ENCODE assay signal across 17 cellular contexts in the genomic region with DNA sequence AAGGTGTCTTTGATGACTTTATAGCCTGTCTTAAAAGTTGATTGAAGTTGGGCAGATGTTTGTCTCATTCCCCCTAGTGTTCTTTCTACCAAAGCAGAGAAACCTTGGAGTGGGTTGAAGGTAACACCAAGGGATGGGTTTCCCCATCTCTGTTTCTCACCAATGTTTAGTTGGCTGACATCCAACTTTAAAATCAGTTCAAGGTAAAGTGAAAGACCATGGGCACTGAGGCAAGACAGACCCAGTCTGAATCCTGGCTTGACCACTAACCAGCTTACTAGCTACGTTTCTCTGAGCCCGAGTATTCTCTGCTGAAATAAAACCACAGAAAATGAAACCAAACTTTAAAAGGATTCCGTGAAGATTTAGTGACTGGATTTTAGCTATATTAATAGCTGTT.
DNase-seq lines count a peak whose midpoint lies in the region; ATAC-seq lines count a peak whose summit lies in the region.
"Had no signal": no experiment of that assay in that cellular context is flagged by ENCODE, and none has a peak within 500 bp of the region (broad histone marks: within the 10 kb centered on the region; RNA-seq: fewer than 3 reads in every experiment).

No MANE protein-coding gene starts in this region.

- H3K4me1 ChIP-seq in BLaER1, result peaks cover 27% of the 10 kb centered on the region
- H3K4me1 ChIP-seq: gastroesophageal sphincter, lower lobe of right lung, prostate gland had no signal

- no peaks in the 10 kb centered on the region for H3K27me3 ChIP-seq in BLaER1
- H3K27me3 ChIP-seq: gastroesophageal sphincter, spleen had no signal

- H3K36me3 ChIP-seq in BLaER1, result peaks cover 63% of the 10 kb centered on the region
- H3K36me3 ChIP-seq: prostate gland had no signal

- peak overlapping the region; percentile 54 for H3K4me2 ChIP-seq in BLaER1

- no peaks in the 10 kb centered on the region for H3K4me1 Mint-ChIP-seq in activated T-helper 17 cell treated with anti-CD3 and anti-CD28 coated beads, Interleukin-2, amount 50 U/mL, for 72 hours
- H3K4me1 Mint-ChIP-seq in activated T-cell treated with anti-CD3 and anti-CD28 coated beads, Interleukin-2, amount 50 U/mL, for 72 hours (ENCODE audit: low read depth), result no peaks in the 10 kb centered on the region

- no peak overlapping the region for H3K4me3 Mint-ChIP-seq in activated T-helper 17 cell treated with anti-CD3 and anti-CD28 coated beads, Interleukin-2, amount 50 U/mL, for 72 hours
- no peak overlapping the region for H3K4me3 Mint-ChIP-seq in activated T-cell treated with anti-CD3 and anti-CD28 coated beads, Interleukin-2, amount 50 U/mL, for 72 hours
- H3K4me3 Mint-ChIP-seq: CD14-positive monocyte had no signal

- no peak overlapping the region for H3K4me3 ChIP-seq in BLaER1
- H3K4me3 ChIP-seq: gastroesophageal sphincter, lower lobe of right lung, prostate gland, spleen had no signal

- H3K36me3 Mint-ChIP-seq in activated T-helper 17 cell treated with anti-CD3 and anti-CD28 coated beads, Interleukin-2, amount 50 U/mL, for 72 hours (ENCODE audit: low read depth), result peaks cover 52% of the 10 kb centered on the region
- H3K36me3 Mint-ChIP-seq in activated T-cell treated with anti-CD3 and anti-CD28 coated beads, Interleukin-2, amount 50 U/mL, for 72 hours (ENCODE audit: insufficient read depth in 2 of 2), result peaks cover 5 to 7% of the 10 kb centered on the region in 2 donors

- no peaks in the 10 kb centered on the region for H3K9me3 Mint-ChIP-seq in activated T-helper 17 cell treated with anti-CD3 and anti-CD28 coated beads, Interleukin-2, amount 50 U/mL, for 72 hours
- H3K9me3 Mint-ChIP-seq in activated T-cell treated with anti-CD3 and anti-CD28 coated beads, Interleukin-2, amount 50 U/mL, for 72 hours, result peaks cover 0 to 9% of the 10 kb centered on the region in 2 donors

- H3K27ac Mint-ChIP-seq in activated T-helper 17 cell treated with anti-CD3 and anti-CD28 coated beads, Interleukin-2, amount 50 U/mL, for 72 hours, result no peak overlapping the region
- H3K27ac Mint-ChIP-seq in activated T-cell treated with anti-CD3 and anti-CD28 coated beads, Interleukin-2, amount 50 U/mL, for 72 hours, result no peak overlapping the region
- H3K27ac Mint-ChIP-seq: CD14-positive monocyte had no signal

- H3K27me3 Mint-ChIP-seq in activated T-helper 17 cell treated with anti-CD3 and anti-CD28 coated beads, Interleukin-2, amount 50 U/mL, for 72 hours, result no peaks in the 10 kb centered on the region
- H3K27me3 Mint-ChIP-seq in activated T-cell treated with anti-CD3 and anti-CD28 coated beads, Interleukin-2, amount 50 U/mL, for 72 hours (ENCODE audit: low read depth), result no peaks in the 10 kb centered on the region
- H3K27me3 Mint-ChIP-seq: naive B cell had no signal

- DNase-seq in NAMALWA (ENCODE audit: low spot score) (no peak), hypothalamus (lab: John Stamatoyannopoulos, UW) (no peak)
- no peak for DNase-seq in activated T-cell treated with anti-CD3 and anti-CD28 coated beads, Interleukin-2, amount 50 U/mL, for 72 hours
- DNase-seq: lower lobe of right lung, naive B cell, NCI-H2029, spleen, SW 1271 had no signal

- no peak overlapping the region for H3K9ac ChIP-seq in BLaER1

- H3K9me3 ChIP-seq in BLaER1, result peaks cover 13% of the 10 kb centered on the region
- H3K9me3 ChIP-seq: gastroesophageal sphincter, lower lobe of right lung, prostate gland, spleen had no signal

- H3K27ac ChIP-seq in BLaER1, result no peak overlapping the region
- H3K27ac ChIP-seq: gastroesophageal sphincter, lower lobe of right lung, prostate gland, RWPE1, spleen had no signal

- ATAC-seq in GM19372 (IDR thresholded peaks at IDR 0.05; ENCODE audit: low read depth, unreplicated experiment) (peak; percentile 57), HG02642 (IDR thresholded peaks at IDR 0.05; ENCODE audit: poor library complexity, unreplicated experiment) (peak; percentile 57), HG03378 (IDR thresholded peaks at IDR 0.05; ENCODE audit: unreplicated experiment) (peak; percentile 80)
- no peak for ATAC-seq in activated T-helper 17 cell treated with anti-CD3 and anti-CD28 coated beads, Interleukin-2, amount 50 U/mL, for 72 hours (replicated peaks)
- ATAC-seq in activated T-cell treated with anti-CD3 and anti-CD28 coated beads, Interleukin-2, amount 50 U/mL, for 72 hours (replicated peaks in 1 of 2), result no peak
- ATAC-seq: gastroesophageal sphincter, lower lobe of right lung had no signal

- no peaks in the 10 kb centered on the region for H4K20me1 ChIP-seq in BLaER1

Comparison
In these comparisons a context has a peak if more than half of its experiments do, and no peak if none do; other contexts are left out.
1. ATAC-seq: peak in GM19372 (single experiment), HG02642 (single experiment) and HG03378 (single experiment); none in activated T-helper 17 cell treated with anti-CD3 and anti-CD28 coated beads, Interleukin-2, amount 50 U/mL, for 72 hours (single experiment) and activated T-cell treated with anti-CD3 and anti-CD28 coated beads, Interleukin-2, amount 50 U/mL, for 72 hours (0 of 2).